13 cellular contexts compared by ENCODE assay signal in genomic region chr7:87155788-87156187, GRCh38. TPM values are rescaled to one million over a fixed set of nuclear protein-coding genes. Genes with fewer than 3 reads are reported as not detected.
DNase-seq lines count a peak whose midpoint lies in the region; ATAC-seq, FAIRE-seq and TF ChIP-seq lines count a peak whose summit lies in the region.
"Had no signal": no experiment of that assay in that cellular context is flagged by ENCODE, and none has a peak within 500 bp of the region (broad histone marks: within the 10 kb centered on the region; RNA-seq: fewer than 3 reads in every experiment).

No MANE protein-coding gene starts in this region.

- no peak overlapping the region for H3K27ac Mint-ChIP-seq in astrocyte (ENCODE audit: unreplicated experiment)

- H3K4me2 ChIP-seq in A549, result peak overlapping the region; percentile 92
- H3K4me2 ChIP-seq in astrocyte (ENCODE audit: low read length), result peak overlapping the region; percentile 89

- H3K27ac ChIP-seq in A549, result no peak overlapping the region
- H3K27ac ChIP-seq in astrocyte (ENCODE audit: low read depth, low read length), result peak overlapping the region; percentile 58
- peak overlapping the region; percentile 18 for H3K27ac ChIP-seq in lower lobe of right lung
- no peak overlapping the region for H3K27ac ChIP-seq in testis
- H3K27ac ChIP-seq: C4-2B had no signal

- H3K36me3 Mint-ChIP-seq in astrocyte (ENCODE audit: low read depth, unreplicated experiment), result peaks cover 2% of the 10 kb centered on the region

- H3K4me1 ChIP-seq in A549, result peaks cover 36% of the 10 kb centered on the region
- H3K4me1 ChIP-seq in astrocyte (ENCODE audit: insufficient read depth, low read length), result peaks cover 18% of the 10 kb centered on the region
- peaks cover 50% of the 10 kb centered on the region for H3K4me1 ChIP-seq in lower lobe of right lung
- peaks cover 17% of the 10 kb centered on the region for H3K4me1 ChIP-seq in testis

- TF ChIP-seq RAD21 in A549 (conservative IDR thresholded peaks at IDR 0.05 in 1 of 2, IDR thresholded peaks at IDR 0.05 in 1 of 2), result no peak

- ATAC-seq in A549, result no peak
- no peak for ATAC-seq in lower lobe of right lung

- CTCF ChIA-PET in A549 (lab: Yijun Ruan, JAX), result interaction anchor here (0.7 kb wide), 1 partner anchor 73 kb away, joined by 3 read pairs; no protein-coding TSS in a partner anchor

- peaks cover 63% of the 10 kb centered on the region for H4K20me1 ChIP-seq in astrocyte (ENCODE audit: insufficient read depth, low read length)

- no peaks in the 10 kb centered on the region for H3K36me3 ChIP-seq in astrocyte (ENCODE audit: insufficient read depth, low read length)
- no peaks in the 10 kb centered on the region for H3K36me3 ChIP-seq in lower lobe of right lung
- H3K36me3 ChIP-seq in testis (ENCODE audit: low read depth, missing control alignments), result no peaks in the 10 kb centered on the region

- POLR2A ChIA-PET in A549 (lab: Yijun Ruan, JAX), result no interaction called here

- H3K4me3 ChIP-seq in A549 (no peak overlapping the region), astrocyte (ENCODE audit: insufficient read depth, low read depth, low read length) (no peak overlapping the region), lower lobe of right lung (peak overlapping the region; percentile 70), testis (no peak overlapping the region)

- peak overlapping the region; percentile 30 for H3K9ac ChIP-seq in astrocyte (ENCODE audit: low read length)

- H3K79me2 ChIP-seq in astrocyte (ENCODE audit: insufficient read depth, low read length), result peaks cover 79% of the 10 kb centered on the region

- no peak for DNase-seq in A549 (ENCODE audit: low read depth in 1 of 2, low spot score in 1 of 2)
- DNase-seq in GM18507 (ENCODE audit: extremely low spot score, insufficient read length, low read depth), result no peak
- DNase-seq in astrocyte (ENCODE audit: low read depth), result peak; percentile 14
- no peak for DNase-seq in lower lobe of right lung
- DNase-seq in ACHN, result no peak
- DNase-seq in NCI-H146 (lab: John Stamatoyannopoulos, UW), result no peak
- no peak for DNase-seq in NCI-H1436 treated with DMSO at 0.1 percent for 48 hours (lab: John Stamatoyannopoulos, UW)
- no peak for DNase-seq in testis
- DNase-seq: foreskin fibroblast; midbrain; stimulated activated CD4-positive, alpha-beta T cell treated with anti-CD3 and anti-CD28 coated beads, Interleukin-15, amount 100 ng/mL, for 24 hours; stimulated activated naive CD4-positive, alpha-beta T cell treated with Interleukin-2 at 50 U/mL for 16 hours had no signal

- no peaks in the 10 kb centered on the region for H3K9me3 ChIP-seq in A549
- H3K9me3 ChIP-seq in astrocyte (ENCODE audit: insufficient read depth, low read depth, low read length), result no peaks in the 10 kb centered on the region
- H3K9me3 ChIP-seq in lower lobe of right lung, result no peaks in the 10 kb centered on the region
- H3K9me3 ChIP-seq in testis, result no peaks in the 10 kb centered on the region

- peaks cover 26% of the 10 kb centered on the region for H3K4me1 Mint-ChIP-seq in astrocyte (ENCODE audit: low read depth, unreplicated experiment)

- H3K27me3 Mint-ChIP-seq in astrocyte (ENCODE audit: low read depth, unreplicated experiment), result no peaks in the 10 kb centered on the region

- no peak for TF ChIP-seq POLR2A in A549 (IDR thresholded peaks at IDR 0.05; ENCODE audit: low read length)
- no peak for TF ChIP-seq POLR2A in testis (IDR thresholded peaks at IDR 0.05)

- no peak for FAIRE-seq in A549 (lab: Jason Lieb, UNC)
- peak; percentile 52 for FAIRE-seq in GM18507 (lab: Jason Lieb, UNC)
- no peak for FAIRE-seq in astrocyte (lab: Jason Lieb, UNC)

- TF ChIP-seq EP300 in A549 (IDR thresholded peaks at IDR 0.05), result no peak

- H3K4me3 Mint-ChIP-seq in astrocyte (ENCODE audit: unreplicated experiment), result peak overlapping the region; percentile 99

- 77% methylated on average over 3 of the region's 3 CpGs for WGBS in A549 (ENCODE audit: missing lambda C conversion rate)
- WGBS in testis, 2 donors, result 68 to 69% methylated on average over 3 of the region's 3 CpGs

- in situ Hi-C loops in ACHN (cut with HindIII; ENCODE audit: low pct_ligation_motif_present, low pct_unique_long_range_greater_than_20kb, low sequenced_read_pairs), result loop anchor here (25.0 kb wide), 1 partner anchor 218 kb away; no protein-coding TSS in a partner anchor

- intact Hi-C loops in lower lobe of right lung (cut with DNase I) (no loop called here), testis (cut with DNase I; ENCODE audit: low total_unique reads) (no loop called here)

- H3K27me3 ChIP-seq in astrocyte (ENCODE audit: insufficient read depth, low read length) (no peaks in the 10 kb centered on the region), lower lobe of right lung (ENCODE audit: low read depth) (no peaks in the 10 kb centered on the region), testis (no peaks in the 10 kb centered on the region)

- no peaks in the 10 kb centered on the region for H3K9me3 Mint-ChIP-seq in astrocyte (ENCODE audit: unreplicated experiment)

- no peak overlapping the region for H2AFZ ChIP-seq in astrocyte (ENCODE audit: low read depth, low read length)

- TF ChIP-seq CTCF in A549 (IDR thresholded peaks at IDR 0.05) (no peak), astrocyte (IDR thresholded peaks at IDR 0.05; ENCODE audit: insufficient read depth, low read depth, low read length) (no peak), lower lobe of right lung (IDR thresholded peaks at IDR 0.05) (no peak), testis (IDR thresholded peaks at IDR 0.05) (no peak)

TF ChIP-seq in A549, 52 proteins besides CTCF, POLR2A, EP300 and RAD21:
- TF ChIP-seq EHMT2 (IDR thresholded peaks at IDR 0.05; ENCODE audit: low read depth) (no peak), HES2 (IDR thresholded peaks at IDR 0.05) (no peak), ESRRA (IDR thresholded peaks at IDR 0.05; ENCODE audit: borderline replicate concordance, low read length) (no peak), HOXB5 (CRISPR knock-in tag; IDR thresholded peaks at IDR 0.05) (no peak), FOSL2 (IDR thresholded peaks at IDR 0.05) (no peak), FOSL2 (CRISPR knock-in tag; IDR thresholded peaks at IDR 0.05) (no peak), HOXB13 (CRISPR knock-in tag; IDR thresholded peaks at IDR 0.05; ENCODE audit: low read depth) (no peak), PBX3 (IDR thresholded peaks at IDR 0.05) (no peak), REST (IDR thresholded peaks at IDR 0.05) (no peak), KDM5A (IDR thresholded peaks at IDR 0.05) (no peak), NR3C1 (IDR thresholded peaks at IDR 0.05) (no peak)

RNA-seq across cellular contexts. Expression of gene DMTF1, which starts 3.5 kb away (rescaled TPM):
- polyA plus RNA-seq in A549 (2011; rRNA removed) (110 and 124 TPM in 2 replicates), A549 (2017; fragmentation: RNase III; extraction: RNeasy Plus Mini Kit Qiagen cat#74134 plus additional on column Dnase treatment) (37.3 to 44.3 TPM (median 39.4 TPM) in 3 replicates), testis (ENCODE audit: insufficient read depth, low read depth, low replicate concordance) (118 TPM)
- 21.3 and 23.1 TPM in 2 replicates for polyA plus RNA-seq in A549 (2012; cell fraction: cytosol; rRNA removed)
- 79.2 and 80.9 TPM in 2 replicates for polyA plus RNA-seq in A549 (2012; cell fraction: nucleus; rRNA removed)
- 69.5 and 73.6 TPM in 2 replicates for polyA minus RNA-seq in A549 (2011; rRNA and poly(A)+ RNA removed)
- total RNA-seq in astrocyte (77.3 and 89.2 TPM in 2 replicates), lower lobe of right lung (81.7 TPM), testis (100 to 1,000 TPM; 148 to 196 TPM)

Comparison
In these comparisons a context has a peak if more than half of its experiments do, and no peak if none do; other contexts are left out.
1. H3K27ac ChIP-seq: peak in astrocyte (single experiment) and lower lobe of right lung (single experiment); none in A549 (0 of 2) and testis (0 of 2).